ENCODE assay signal across 1 cellular context in genomic region chr3:187919018-187919417, GRCh38.
TF ChIP-seq lines count a peak whose summit lies in the region.

No MANE protein-coding gene starts in this region.

TF ChIP-seq in SK-N-SH, 30 proteins besides CTCF, POLR2A, EP300 and RAD21 (continued from another document):
- TF ChIP-seq ZBTB33 (IDR thresholded peaks at IDR 0.05; ENCODE audit: borderline replicate concordance, low read depth): no peak
- TF ChIP-seq GABPA (IDR thresholded peaks at IDR 0.05; ENCODE audit: low read depth): no peak
- TF ChIP-seq USF2 (IDR thresholded peaks at IDR 0.05; ENCODE audit: borderline replicate concordance, low read depth, low read length): no peak
